In genomic region chr11:94731921-94732601, GRCh38 we compare ENCODE assay signal across 9 cellular contexts. TPM values are rescaled to one million over a fixed set of nuclear protein-coding genes. Genes with fewer than 3 reads are reported as not detected.
DNase-seq lines count a peak whose midpoint lies in the region; ATAC-seq and TF ChIP-seq lines count a peak whose summit lies in the region.
"Had no signal": no experiment of that assay in that cellular context is flagged by ENCODE, and none has a peak within 500 bp of the region (broad histone marks: within the 10 kb centered on the region; RNA-seq: fewer than 3 reads in every experiment).

No MANE protein-coding gene starts in this region.

- ATAC-seq in GM18520 (IDR thresholded peaks at IDR 0.05; ENCODE audit: unreplicated experiment): no peak
- no peak for ATAC-seq in activated naive CD4-positive, alpha-beta T cell treated with anti-CD3 and anti-CD28 coated beads, Interleukin-2, amount 50 U/mL, for 72 hours

- peak overlapping the region in 1 of 2 experiments; percentile 79 for H2BK12ac ChIP-seq in mesenchymal stem cell (ENCODE audit: low read length in 2 of 2)

- no peak overlapping the region for H2BK5ac ChIP-seq in mesenchymal stem cell (ENCODE audit: low read depth, low read length, poor library complexity, severe bottlenecking)

- DNase-seq in AG10803 (ENCODE audit: low read depth) (peak; percentile 89), NCI-H226 (peak; percentile 94), cardiac fibroblast (ENCODE audit: low read depth in 2 of 2) (peak; percentile 66 to 91), mesenchymal stem cell (peak; percentile 96), ureter (ENCODE audit: low spot score) (no peak)
- DNase-seq in central memory CD4-positive, alpha-beta T cell: no peak
- no peak for DNase-seq in activated naive CD4-positive, alpha-beta T cell treated with anti-CD3 and anti-CD28 coated beads, Interleukin-2, amount 50 U/mL, for 72 hours (ENCODE audit: low spot score in 2 of 2)

- H2AK5ac ChIP-seq in mesenchymal stem cell (ENCODE audit: low read length, severe bottlenecking): no peak overlapping the region

- no peak overlapping the region for H3K14ac ChIP-seq in mesenchymal stem cell (ENCODE audit: low read length in 2 of 2)

- peak overlapping the region; percentile 71 for H2BK120ac ChIP-seq in mesenchymal stem cell (ENCODE audit: low read depth, low read length)

- no peaks in the 10 kb centered on the region for H3K9me3 Mint-ChIP-seq in activated naive CD4-positive, alpha-beta T cell treated with anti-CD3 and anti-CD28 coated beads, Interleukin-2, amount 50 U/mL, for 72 hours

- H3K4ac ChIP-seq in mesenchymal stem cell (ENCODE audit: low read depth in 1 of 2, low read length in 2 of 2): peak overlapping the region in 1 of 2 experiments; percentile 71

- peak overlapping the region; percentile 56 for H3K9ac ChIP-seq in mesenchymal stem cell (ENCODE audit: low read length)

- 19% methylated on average over 2 of the region's 3 CpGs for WGBS in mesenchymal stem cell

- H3K79me1 ChIP-seq in mesenchymal stem cell (replicated peaks; ENCODE audit: low read length, poor library complexity, severe bottlenecking): no peaks in the 10 kb centered on the region

- no peak overlapping the region for H2BK15ac ChIP-seq in mesenchymal stem cell (ENCODE audit: low read depth, poor library complexity, severe bottlenecking)

- no peaks in the 10 kb centered on the region for H3K27me3 ChIP-seq in mesenchymal stem cell (ENCODE audit: control insufficient read depth in 1 of 2, insufficient read depth in 1 of 2, low read length in 2 of 2)

- no peak overlapping the region for H2AFZ ChIP-seq in mesenchymal stem cell (ENCODE audit: low read depth, low read length)

- H3K4me2 ChIP-seq in mesenchymal stem cell (ENCODE audit: low read length, poor library complexity, severe bottlenecking): no peak overlapping the region

- no peaks in the 10 kb centered on the region for H3K36me3 ChIP-seq in mesenchymal stem cell (ENCODE audit: control insufficient read depth in 1 of 2, insufficient read depth in 2 of 2, low read depth in 1 of 2, low read length in 2 of 2)
- H3K36me3 ChIP-seq: neutrophil had no signal

- peak overlapping the region; percentile 91 for H4K8ac ChIP-seq in mesenchymal stem cell (ENCODE audit: low read length)

- no peaks in the 10 kb centered on the region for H3K36me3 Mint-ChIP-seq in activated naive CD4-positive, alpha-beta T cell treated with anti-CD3 and anti-CD28 coated beads, Interleukin-2, amount 50 U/mL, for 72 hours

- peaks cover 21% of the 10 kb centered on the region for H3K4me1 ChIP-seq in mesenchymal stem cell (ENCODE audit: control insufficient read depth, insufficient read depth, low read depth, low read length)

- no peaks in the 10 kb centered on the region for H3K9me3 ChIP-seq in mesenchymal stem cell (ENCODE audit: control insufficient read depth, low read length)
- H3K9me3 ChIP-seq: neutrophil had no signal

- H3K27ac ChIP-seq in mesenchymal stem cell (ENCODE audit: low read length, poor library complexity, severe bottlenecking): peak overlapping the region; percentile 50
- H3K27ac ChIP-seq: neutrophil had no signal

- peak overlapping the region; percentile 76 to 89 for H3K18ac ChIP-seq in mesenchymal stem cell (ENCODE audit: low read depth in 1 of 2, low read length in 2 of 2)

- H4K91ac ChIP-seq in mesenchymal stem cell (ENCODE audit: low read length): peak overlapping the region; percentile 66

- no peak overlapping the region for H3K23ac ChIP-seq in mesenchymal stem cell (ENCODE audit: low read length in 2 of 2)

- TF ChIP-seq CTCF in AG10803 (conservative IDR thresholded peaks at IDR 0.05; ENCODE audit: low read length) (no peak), cardiac fibroblast (IDR thresholded peaks at IDR 0.05; ENCODE audit: low read depth, low read length) (no peak)

- no peak overlapping the region for H3K4me3 ChIP-seq in AG10803 (ENCODE audit: low read length)
- no peak overlapping the region for H3K4me3 ChIP-seq in cardiac fibroblast (replicated peaks in 1 of 2; ENCODE audit: low read depth in 2 of 2, low read length in 2 of 2)
- no peak overlapping the region for H3K4me3 ChIP-seq in mesenchymal stem cell (ENCODE audit: insufficient read depth in 1 of 2, low read depth in 1 of 2, low read length in 2 of 2)

- no peak overlapping the region for H3K27ac Mint-ChIP-seq in activated naive CD4-positive, alpha-beta T cell treated with anti-CD3 and anti-CD28 coated beads, Interleukin-2, amount 50 U/mL, for 72 hours

RNA-seq across cellular contexts. Expression of gene AMOTL1, which starts 36.1 kb away (rescaled TPM):
- 20.5 TPM for polyA plus RNA-seq in mesenchymal stem cell (2013, experiment 1 of 2)
- polyA plus RNA-seq in mesenchymal stem cell (2013, experiment 2 of 2): 19.9 TPM
- total RNA-seq in activated naive CD4-positive, alpha-beta T cell treated with anti-CD3 and anti-CD28 coated beads, Interleukin-2, amount 50 U/mL, for 72 hours: 1 to 10 TPM in 1 of 2 donors, under 1 TPM in 1; 0.25 to 1.2 TPM
- 84.2 TPM for total RNA-seq in ureter

Comparison
In these comparisons a context has a peak if more than half of its experiments do, and no peak if none do; other contexts are left out.
1. DNase-seq: peak in AG10803 (single experiment), NCI-H226 (single experiment), cardiac fibroblast (2 of 2) and mesenchymal stem cell (single experiment); none in central memory CD4-positive, alpha-beta T cell (single experiment), activated naive CD4-positive, alpha-beta T cell treated with anti-CD3 and anti-CD28 coated beads, Interleukin-2, amount 50 U/mL, for 72 hours (0 of 2) and ureter (single experiment).
2. RNA of gene AMOTL1, which starts 36.1 kb away (total RNA-seq): 84.2 TPM in ureter (single experiment); 0.25 to 1.2 TPM in activated naive CD4-positive, alpha-beta T cell treated with anti-CD3 and anti-CD28 coated beads, Interleukin-2, amount 50 U/mL, for 72 hours; every median in the first group is over 10 times any median in the second.